Comparison of ENCODE assay signal across 8 cellular contexts in genomic region chr2:221572180-221572820, GRCh38. TPM values are rescaled to one million over a fixed set of nuclear protein-coding genes. Genes with fewer than 3 reads are reported as not detected.
DNase-seq lines count a peak whose midpoint lies in the region; ATAC-seq and TF ChIP-seq lines count a peak whose summit lies in the region.

EPHA4 (minus strand) TSS chr2:221572304; CDS start chr2:221572248, 56 bp downstream.

- peak within 1 kb of the TSS; percentile 49 for H3K4me3 ChIP-seq in Jurkat, Clone E6-1 (ENCODE audit: low read length)
- H3K4me3 ChIP-seq in SJCRH30: peak within 1 kb of the TSS; percentile 66
- H3K4me3 ChIP-seq in neural progenitor cell: peak within 1 kb of the TSS; percentile 97
- H3K4me3 ChIP-seq in stomach: peak within 1 kb of the TSS; percentile 64 to 77 (median 74)

- TF ChIP-seq EP300 in stomach (IDR thresholded peaks at IDR 0.05): no peak

- H3K9me3 Mint-ChIP-seq in activated naive CD4-positive, alpha-beta T cell treated with anti-CD3 and anti-CD28 coated beads for 36 hours: no peaks in the 10 kb centered on the region
- H3K9me3 Mint-ChIP-seq in neural progenitor cell: no peaks in the 10 kb centered on the region

- intact Hi-C loops in activated naive CD4-positive, alpha-beta T cell treated with anti-CD3 and anti-CD28 coated beads for 36 hours (cut with micrococcal nuclease): loop anchor here (1.0 to 10.0 kb wide), 10 partner anchors 54 to 1836 kb away; no protein-coding TSS in a partner anchor
- intact Hi-C loops in stomach (cut with DNase I; ENCODE audit: low total_unique reads): loop anchor here (5.0 kb wide), 1 partner anchor 885 kb away; no protein-coding TSS in a partner anchor

- H3K27ac ChIP-seq in SJCRH30: peak within 1 kb of the TSS; percentile 7; the same call in 1 of the 2 replicates
- peak within 1 kb of the TSS; percentile 65 for H3K27ac ChIP-seq in neural progenitor cell
- H3K27ac ChIP-seq in stomach: peak within 1 kb of the TSS; percentile 65 to 85 (median 79)

- peak within 1 kb of the TSS; percentile 76 for H3K9ac ChIP-seq in neural progenitor cell

- H3K27me3 ChIP-seq in SJCRH30 (peaks cover 8% of the 10 kb centered on the region; the same call in 1 of the 2 replicates), neural progenitor cell (no peaks in the 10 kb centered on the region), stomach (peaks cover 0 to 80% (median 42%) of the 10 kb centered on the region in 3 donors)

- 0 to 1% (median 0%) methylated on average over 26 to 59 of the region's 59 CpGs for WGBS in stomach, 5 donors

- H3K4me1 ChIP-seq in SJCRH30 (peaks cover 6% of the 10 kb centered on the region; the same call in 1 of the 2 replicates), neural progenitor cell (peaks cover 41% of the 10 kb centered on the region), stomach (peaks cover 0 to 58% (median 38%) of the 10 kb centered on the region in 4 donors)

- H3K36me3 ChIP-seq in SJCRH30: no peaks in the 10 kb centered on the region
- H3K36me3 ChIP-seq in neural progenitor cell: peaks cover 7% of the 10 kb centered on the region
- no peaks in the 10 kb centered on the region for H3K36me3 ChIP-seq in stomach

- TF ChIP-seq CTCF in neural progenitor cell (IDR thresholded peaks at IDR 0.05) (no peak), stomach (IDR thresholded peaks at IDR 0.05) (peak in 2 of 7 experiments; percentile 5 to 33)

- no peaks in the 10 kb centered on the region for H3K36me3 Mint-ChIP-seq in activated naive CD4-positive, alpha-beta T cell treated with anti-CD3 and anti-CD28 coated beads for 36 hours (ENCODE audit: low read depth)
- H3K36me3 Mint-ChIP-seq in neural progenitor cell: peaks cover 8% of the 10 kb centered on the region

- H3K27ac Mint-ChIP-seq in activated naive CD4-positive, alpha-beta T cell treated with anti-CD3 and anti-CD28 coated beads for 36 hours: peak within 1 kb of the TSS; percentile 30
- peak within 1 kb of the TSS; percentile 86 for H3K27ac Mint-ChIP-seq in neural progenitor cell

- H3K4me1 Mint-ChIP-seq in activated naive CD4-positive, alpha-beta T cell treated with anti-CD3 and anti-CD28 coated beads for 36 hours (ENCODE audit: low read depth): peaks cover 25% of the 10 kb centered on the region
- H3K4me1 Mint-ChIP-seq in neural progenitor cell: peaks cover 36% of the 10 kb centered on the region

- DNase-seq in DMS114 treated with DMSO at 0.1 percent for 48 hours (lab: John Stamatoyannopoulos, UW; ENCODE audit: unreplicated experiment) (peak; percentile 27), SJCRH30 (peak; percentile 75 to 88), foreskin melanocyte (peak; percentile 72), neural progenitor cell (ENCODE audit: low spot score) (peak; percentile 96), stomach (peak; percentile 89)
- peak; percentile 22 for DNase-seq in Jurkat, Clone E6-1 (ENCODE audit: low read depth, low spot score)
- DNase-seq in activated naive CD4-positive, alpha-beta T cell treated with anti-CD3 and anti-CD28 coated beads for 36 hours: peak; percentile 76

- peaks cover 39% of the 10 kb centered on the region for H3F3A ChIP-seq in neural progenitor cell (ENCODE audit: low read depth)

- no peaks in the 10 kb centered on the region for H3K9me3 ChIP-seq in SJCRH30 (replicated peaks)
- H3K9me3 ChIP-seq in neural progenitor cell (ENCODE audit: low read depth): no peaks in the 10 kb centered on the region
- H3K9me3 ChIP-seq in stomach: no peaks in the 10 kb centered on the region

- peak within 1 kb of the TSS; percentile 15 for H2AFZ ChIP-seq in neural progenitor cell (replicated peaks)

- H3K4me2 ChIP-seq in neural progenitor cell: peak within 1 kb of the TSS; percentile 96

- peak; percentile 90 for ATAC-seq in GM21717 (IDR thresholded peaks at IDR 0.05; ENCODE audit: unreplicated experiment)

- no peak for TF ChIP-seq POLR2A in stomach (IDR thresholded peaks at IDR 0.05)

- H3K4me3 Mint-ChIP-seq in activated naive CD4-positive, alpha-beta T cell treated with anti-CD3 and anti-CD28 coated beads for 36 hours: peak within 1 kb of the TSS; percentile 83
- peak within 1 kb of the TSS; percentile 96 for H3K4me3 Mint-ChIP-seq in neural progenitor cell

- peaks cover 86% of the 10 kb centered on the region for H3K79me2 ChIP-seq in neural progenitor cell (ENCODE audit: low read depth)

- CTCF ChIA-PET in activated naive CD4-positive, alpha-beta T cell treated with anti-CD3 and anti-CD28 coated beads for 36 hours (lab: Charles Lee): interaction anchor here (0.6 kb wide), 1 partner anchor 134 kb away, joined by 4 read pairs; no protein-coding TSS in a partner anchor

- peaks cover 51% of the 10 kb centered on the region for H3K27me3 Mint-ChIP-seq in activated naive CD4-positive, alpha-beta T cell treated with anti-CD3 and anti-CD28 coated beads for 36 hours (ENCODE audit: low read depth)
- H3K27me3 Mint-ChIP-seq in neural progenitor cell (ENCODE audit: insufficient read depth, low read depth): peaks cover 3% of the 10 kb centered on the region

- H4K20me1 ChIP-seq in neural progenitor cell (ENCODE audit: low read depth): peaks cover 43% of the 10 kb centered on the region

RNA-seq across cellular contexts. Expression of gene EPHA4, which starts in this region (rescaled TPM):
- 1.8 TPM for polyA plus RNA-seq in Jurkat, Clone E6-1 (2012; ENCODE audit: insufficient read depth, insufficient read length)
- 4.0 and 4.2 TPM in 2 replicates for total RNA-seq in SJCRH30 (2014; rRNA removed; shearing (Covaris generic))
- total RNA-seq in activated naive CD4-positive, alpha-beta T cell treated with anti-CD3 and anti-CD28 coated beads for 36 hours: 1 to 10 TPM; 1.3 to 3.0 TPM
- 300 and 323 TPM in 2 replicates for total RNA-seq in neural progenitor cell (ENCODE audit: low replicate concordance)
- 10 to 100 TPM in 3 of 5 donors, 1 to 10 TPM in 2; 1.2 to 28.1 (median 11.0) TPM for total RNA-seq in stomach
- polyA plus RNA-seq in stomach: 1 to 10 TPM in 1 of 3 donors, under 1 TPM in 1, not detected in 1; 0.56 to 5.8 TPM

Comparison
In these comparisons a context has a peak if more than half of its experiments do, and no peak if none do; other contexts are left out.
1. Peak in every context shown above with its lines: DNase-seq, ATAC-seq, H3K4me3 ChIP-seq and H3K27ac ChIP-seq.
2. RNA of gene EPHA4 (total RNA-seq): 300 to 323 TPM in neural progenitor cell; 1.2 to 28.1 TPM in stomach, 4.0 to 4.2 TPM in SJCRH30 and 1.3 to 3.0 TPM in activated naive CD4-positive, alpha-beta T cell treated with anti-CD3 and anti-CD28 coated beads for 36 hours; every median in the first group is over 10 times any median in the second.
3. DNase-seq: peak in every context shown above with its lines; median percentile 96 in neural progenitor cell; 89 in stomach; 82 in SJCRH30; 76 in activated naive CD4-positive, alpha-beta T cell treated with anti-CD3 and anti-CD28 coated beads for 36 hours; 72 in foreskin melanocyte; 27 in DMS114 treated with DMSO at 0.1 percent for 48 hours; 22 in Jurkat, Clone E6-1.
4. H3K27ac ChIP-seq: peak in every context shown above with its lines; median percentile 79 in stomach; 65 in neural progenitor cell; 7 in SJCRH30.